ENCODE assay signal across 19 cellular contexts in the genomic region with DNA sequence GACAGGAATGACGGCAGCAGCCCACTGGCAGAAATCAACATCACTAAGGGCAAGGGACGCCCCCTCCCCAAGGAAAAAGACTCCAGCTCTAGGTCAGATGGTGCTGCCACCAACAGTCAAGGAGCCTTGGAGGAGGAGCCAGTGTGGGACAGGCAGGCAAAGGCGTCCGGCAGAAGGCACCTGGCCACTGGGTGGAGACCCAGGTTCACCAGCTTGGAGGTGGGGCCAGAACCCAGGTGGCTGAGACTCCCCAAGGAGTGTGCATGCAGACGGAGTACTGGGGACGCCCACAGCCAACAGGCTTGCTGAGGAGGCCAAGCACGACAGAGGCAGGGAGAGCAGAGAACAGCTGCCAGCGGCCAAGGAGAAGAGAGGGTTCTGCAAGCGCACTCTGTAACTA. TPM values are rescaled to one million over a fixed set of nuclear protein-coding genes. Genes with fewer than 3 reads are reported as not detected.
DNase-seq lines count a peak whose midpoint lies in the region; ATAC-seq and TF ChIP-seq lines count a peak whose summit lies in the region.
"Had no signal": no experiment of that assay in that cellular context is flagged by ENCODE, and none has a peak within 500 bp of the region (broad histone marks: within the 10 kb centered on the region; RNA-seq: fewer than 3 reads in every experiment).

No MANE protein-coding gene starts in this region.

- H3K4me1 ChIP-seq in right atrium auricular region, result peaks cover 0 to 1% of the 10 kb centered on the region in 2 donors
- H3K4me1 ChIP-seq: ascending aorta, BE2C, parathyroid adenoma had no signal

- ATAC-seq in Right ventricle myocardium superior (ENCODE audit: poor library complexity) (no peak), WTC11 (peak; percentile 62), left colon (peak; percentile 51), GM21526 (IDR thresholded peaks at IDR 0.05; ENCODE audit: low FRiP score, unreplicated experiment) (no peak), HG03025 (IDR thresholded peaks at IDR 0.05; ENCODE audit: low FRiP score, unreplicated experiment) (no peak)

- DNase-seq in Right ventricle myocardium superior (peak; percentile 35), right atrium auricular region (ENCODE audit: low spot score) (no peak), WTC11 (ENCODE audit: low spot score) (peak; percentile 49), left colon (no peak), NCI-H82 (lab: John Stamatoyannopoulos, UW) (no peak), GF-D8 (lab: John Stamatoyannopoulos, UW) (no peak)
- DNase-seq: BE2C, dermis blood vessel endothelial cell, EL, KBM-7, NCI-H1105 treated with DMSO at 0.1 percent for 48 hours, NCI-H748 treated with DMSO at 0.1 percent for 48 hours, thyroid gland had no signal

- H3K27ac Mint-ChIP-seq in WTC11, result peak overlapping the region; percentile 91; the same call in 1 of the 2 replicates
- H3K27ac Mint-ChIP-seq: T-helper 1 cell treated with Interleukin-12 subunit alpha and Interleukin-12 subunit beta and Interleukin-4 antibody, amounts not matched to agents 30 μg/mL and 1 μg/mL, for 36 hours had no signal

- peaks cover 50% of the 10 kb centered on the region for H3K36me3 Mint-ChIP-seq in WTC11

- CTCF ChIA-PET in WTC11 (lab: Charles Lee), result interaction anchor here (0.9 to 1.5 kb wide), 3 partner anchors 9 to 84 kb away, joined by 3 to 10 read pairs (median 4); no protein-coding TSS in a partner anchor

- POLR2A ChIA-PET in WTC11 (lab: Charles Lee), result no interaction called here

- no peak overlapping the region for H3K27ac ChIP-seq in right atrium auricular region
- H3K27ac ChIP-seq: ascending aorta, parathyroid adenoma, thyroid gland had no signal

- no peaks in the 10 kb centered on the region for H3K9me3 ChIP-seq in right atrium auricular region
- H3K9me3 ChIP-seq: ascending aorta, BE2C, thyroid gland had no signal

- H3K4me3 Mint-ChIP-seq in WTC11, result no peak overlapping the region
- H3K4me3 Mint-ChIP-seq: T-helper 1 cell treated with Interleukin-12 subunit alpha and Interleukin-12 subunit beta and Interleukin-4 antibody, amounts not matched to agents 30 μg/mL and 1 μg/mL, for 36 hours had no signal

- H3K27me3 ChIP-seq in right atrium auricular region, result no peaks in the 10 kb centered on the region
- H3K27me3 ChIP-seq: ascending aorta, BE2C, thyroid gland had no signal

- no peaks in the 10 kb centered on the region for H3K27me3 Mint-ChIP-seq in WTC11 (ENCODE audit: low read depth)

- intact Hi-C loops in Right ventricle myocardium superior (cut with DNase I), result no loop called here
- intact Hi-C loops in left colon (cut with DNase I, micrococcal nuclease), result no loop called here

- no peak overlapping the region for H3K4me3 ChIP-seq in right atrium auricular region
- H3K4me3 ChIP-seq: ascending aorta, lung, thyroid gland had no signal

- 0 out of 2 replicates have a peak, but pooled peaks cover 4% of the 10 kb centered on the region for H3K9me3 Mint-ChIP-seq in WTC11
- H3K9me3 Mint-ChIP-seq: T-helper 1 cell treated with Interleukin-12 subunit alpha and Interleukin-12 subunit beta and Interleukin-4 antibody, amounts not matched to agents 30 μg/mL and 1 μg/mL, for 36 hours had no signal

- peaks cover 4% of the 10 kb centered on the region for H3K4me1 Mint-ChIP-seq in WTC11

- H3K36me3 ChIP-seq in right atrium auricular region, result peaks cover 69% of the 10 kb centered on the region

- TF ChIP-seq CTCF in right atrium auricular region (IDR thresholded peaks at IDR 0.05), result no peak
- no peak for TF ChIP-seq CTCF in WTC11 (IDR thresholded peaks at IDR 0.05)

TF ChIP-seq in WTC11, 78 proteins besides CTCF, POLR2A, EP300 and RAD21:
- TF ChIP-seq ESRRA (CRISPR knock-in tag; IDR thresholded peaks at IDR 0.05; ENCODE audit: borderline replicate concordance), result no peak
- TF ChIP-seq, protein P1, sequence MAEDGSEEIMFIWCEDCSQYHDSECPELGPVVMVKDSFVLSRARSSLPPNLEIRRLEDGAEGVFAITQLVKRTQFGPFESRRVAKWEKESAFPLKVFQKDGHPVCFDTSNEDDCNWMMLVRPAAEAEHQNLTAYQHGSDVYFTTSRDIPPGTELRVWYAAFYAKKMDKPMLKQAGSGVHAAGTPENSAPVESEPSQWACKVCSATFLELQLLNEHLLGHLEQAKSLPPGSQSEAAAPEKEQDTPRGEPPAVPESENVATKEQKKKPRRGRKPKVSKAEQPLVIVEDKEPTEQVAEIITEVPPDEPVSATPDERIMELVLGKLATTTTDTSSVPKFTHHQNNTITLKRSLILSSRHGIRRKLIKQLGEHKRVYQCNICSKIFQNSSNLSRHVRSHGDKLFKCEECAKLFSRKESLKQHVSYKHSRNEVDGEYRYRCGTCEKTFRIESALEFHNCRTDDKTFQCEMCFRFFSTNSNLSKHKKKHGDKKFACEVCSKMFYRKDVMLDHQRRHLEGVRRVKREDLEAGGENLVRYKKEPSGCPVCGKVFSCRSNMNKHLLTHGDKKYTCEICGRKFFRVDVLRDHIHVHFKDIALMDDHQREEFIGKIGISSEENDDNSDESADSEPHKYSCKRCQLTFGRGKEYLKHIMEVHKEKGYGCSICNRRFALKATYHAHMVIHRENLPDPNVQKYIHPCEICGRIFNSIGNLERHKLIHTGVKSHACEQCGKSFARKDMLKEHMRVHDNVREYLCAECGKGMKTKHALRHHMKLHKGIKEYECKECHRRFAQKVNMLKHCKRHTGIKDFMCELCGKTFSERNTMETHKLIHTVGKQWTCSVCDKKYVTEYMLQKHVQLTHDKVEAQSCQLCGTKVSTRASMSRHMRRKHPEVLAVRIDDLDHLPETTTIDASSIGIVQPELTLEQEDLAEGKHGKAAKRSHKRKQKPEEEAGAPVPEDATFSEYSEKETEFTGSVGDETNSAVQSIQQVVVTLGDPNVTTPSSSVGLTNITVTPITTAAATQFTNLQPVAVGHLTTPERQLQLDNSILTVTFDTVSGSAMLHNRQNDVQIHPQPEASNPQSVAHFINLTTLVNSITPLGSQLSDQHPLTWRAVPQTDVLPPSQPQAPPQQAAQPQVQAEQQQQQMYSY (CRISPR knock-in tag; IDR thresholded peaks at IDR 0.05), result no peak
- TF ChIP-seq ZNF121 (CRISPR knock-in tag; IDR thresholded peaks at IDR 0.05), result 0 out of 2 replicates have a peak, but pooled peaks have one; percentile 42

RNA-seq across cellular contexts. Expression of a gene that starts 35.2 kb away (rescaled TPM):
- total RNA-seq in Right ventricle myocardium superior (19.0 TPM), right atrium auricular region (10 to 100 TPM; 13.7 to 18.8 TPM), WTC11 (2021) (44.1 to 53.5 TPM (median 49.8 TPM) in 3 replicates), left colon (10 to 100 TPM; 35.9 to 43.4 TPM)

RNA-seq across cellular contexts. Expression of a gene that starts 59.7 kb away (rescaled TPM):
- total RNA-seq in Right ventricle myocardium superior (39.7 TPM), right atrium auricular region (10 to 100 TPM; 46.5 to 57.3 TPM), WTC11 (2021) (115 to 117 TPM (median 117 TPM) in 3 replicates), left colon (100 to 1,000 TPM; 118 to 123 TPM)

Comparison
In these comparisons a context has a peak if more than half of its experiments do, and no peak if none do; other contexts are left out.
1. DNase-seq: peak in Right ventricle myocardium superior (single experiment) and WTC11 (single experiment); none in right atrium auricular region (single experiment), left colon (0 of 2), NCI-H82 (single experiment) and GF-D8 (single experiment).
2. ATAC-seq: peak in WTC11 (single experiment) and left colon (single experiment); none in Right ventricle myocardium superior (single experiment), GM21526 (single experiment) and HG03025 (single experiment).